ENCODE assay signal across 18 cellular contexts in the genomic region with DNA sequence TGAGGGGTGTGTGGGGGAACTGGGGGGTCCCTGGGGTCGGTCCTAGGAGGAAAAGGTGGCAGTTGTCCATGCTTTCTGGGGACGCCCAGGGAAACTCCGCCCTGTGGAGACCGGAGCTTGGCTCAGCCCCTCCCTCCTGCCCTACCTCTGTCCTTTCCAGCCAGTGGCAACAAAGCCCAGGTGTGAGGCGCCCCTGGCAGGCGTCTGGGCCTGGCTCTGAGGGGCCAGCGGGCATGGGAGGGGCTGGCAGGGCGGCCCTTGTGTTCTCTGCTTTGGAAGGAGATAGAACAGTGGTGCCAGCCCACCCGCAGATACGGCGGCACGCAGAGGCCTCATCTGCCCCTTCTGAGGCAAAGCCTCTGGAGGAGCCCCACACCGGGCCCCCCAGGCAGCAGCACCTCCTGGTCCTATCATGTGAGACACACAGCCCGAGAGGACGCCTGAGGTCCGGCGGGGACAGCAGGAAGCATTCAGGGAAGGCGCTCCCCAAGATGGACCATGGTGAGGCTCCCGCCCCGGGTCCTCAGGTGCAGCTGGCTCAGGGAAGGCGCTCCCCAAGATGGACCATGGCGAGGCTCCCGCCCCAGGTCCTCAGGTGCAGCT. TPM values are rescaled to one million over a fixed set of nuclear protein-coding genes. Genes with fewer than 3 reads are reported as not detected.
A peak's percentile ranks its signal among the peaks of the same experiment; 100 is the strongest.
DNase-seq lines count a peak whose midpoint lies in the region; ATAC-seq and TF ChIP-seq lines count a peak whose summit lies in the region.
"Had no signal": no experiment of that assay in that cellular context is flagged by ENCODE, and none has a peak within 500 bp of the region (broad histone marks: within the 10 kb centered on the region; RNA-seq: fewer than 3 reads in every experiment).

No MANE protein-coding gene starts in this region.

- H3K36me3 Mint-ChIP-seq in endodermal cell (ENCODE audit: low read depth), result no peaks in the 10 kb centered on the region
- H3K36me3 Mint-ChIP-seq in CD4-positive, alpha-beta T cell (ENCODE audit: low read depth), result no peaks in the 10 kb centered on the region

- H3K36me3 ChIP-seq in HUES64 (ENCODE audit: insufficient read depth, low read length) (no peaks in the 10 kb centered on the region), endodermal cell (ENCODE audit: control insufficient read depth, insufficient read depth, low read length) (no peaks in the 10 kb centered on the region), neuronal stem cell (replicated peaks in 1 of 2; ENCODE audit: control insufficient read depth in 2 of 2, insufficient read depth in 2 of 2, low read length in 2 of 2) (peaks cover 0 to 15% of the 10 kb centered on the region in 2 donors)
- H3K36me3 ChIP-seq: HAP-1, Peyer's patch had no signal

- peak overlapping the region; percentile 87 for H3K18ac ChIP-seq in neuronal stem cell (ENCODE audit: low read length)

- peak overlapping the region; percentile 57 for H4K8ac ChIP-seq in neuronal stem cell (ENCODE audit: low read depth, low read length)

- no peak overlapping the region for H3K4ac ChIP-seq in neuronal stem cell (ENCODE audit: low read length)

- H3K9ac ChIP-seq in HUES64 (ENCODE audit: low read depth, low read length) (no peak overlapping the region), endodermal cell (ENCODE audit: extremely low read depth, low read length, poor library complexity, severe bottlenecking) (no peak overlapping the region), neuronal stem cell (ENCODE audit: low read depth, low read length, poor library complexity) (no peak overlapping the region)

- no peak overlapping the region for H3K27ac Mint-ChIP-seq in endodermal cell
- H3K27ac Mint-ChIP-seq in CD4-positive, alpha-beta T cell, result no peak overlapping the region

- no peaks in the 10 kb centered on the region for H3K9me3 ChIP-seq in HUES64 (ENCODE audit: insufficient read depth, low read depth, low read length)
- H3K9me3 ChIP-seq in endodermal cell (ENCODE audit: control insufficient read depth, low read length), result no peaks in the 10 kb centered on the region
- H3K9me3 ChIP-seq in neuronal stem cell (replicated peaks in 1 of 2; ENCODE audit: control insufficient read depth in 2 of 2, insufficient read depth in 1 of 2, low read depth in 1 of 2, low read length in 2 of 2), result no peaks in the 10 kb centered on the region
- no peaks in the 10 kb centered on the region for H3K9me3 ChIP-seq in CD4-positive, alpha-beta T cell (ENCODE audit: control insufficient read depth, low read length)
- H3K9me3 ChIP-seq: HAP-1, Peyer's patch had no signal

- no peak overlapping the region for H3K4me3 Mint-ChIP-seq in endodermal cell
- no peak overlapping the region for H3K4me3 Mint-ChIP-seq in CD4-positive, alpha-beta T cell

- ATAC-seq in Right ventricle myocardium superior (ENCODE audit: poor library complexity) (no peak), left ventricle myocardium superior (no peak)
- ATAC-seq in CD4-positive, alpha-beta T cell (ENCODE audit: poor library complexity), result no peak
- ATAC-seq: K562, Right ventricle myocardium inferior had no signal

- no peaks in the 10 kb centered on the region for H3K4me1 Mint-ChIP-seq in endodermal cell
- H3K4me1 Mint-ChIP-seq in CD4-positive, alpha-beta T cell (ENCODE audit: low read depth), result no peaks in the 10 kb centered on the region

- no peak overlapping the region for H4K91ac ChIP-seq in neuronal stem cell (ENCODE audit: low read depth, low read length, poor library complexity)

- H2AK5ac ChIP-seq in neuronal stem cell (ENCODE audit: low read depth, low read length), result peak overlapping the region; percentile 69

- peaks cover under 1% of the 10 kb centered on the region; the same call in 1 of the 2 replicates for H3K4me1 ChIP-seq in HUES64 (ENCODE audit: insufficient read depth, low read length)
- H3K4me1 ChIP-seq in endodermal cell (ENCODE audit: control insufficient read depth, insufficient read depth, low read length), result no peaks in the 10 kb centered on the region
- H3K4me1 ChIP-seq in neuronal stem cell (ENCODE audit: control insufficient read depth in 2 of 2, insufficient read depth in 1 of 2, low read depth in 1 of 2, low read length in 2 of 2), result peaks cover 21 to 35% of the 10 kb centered on the region in 2 donors
- H3K4me1 ChIP-seq: HAP-1, Peyer's patch had no signal

- peaks cover 1% of the 10 kb centered on the region for H3K79me1 ChIP-seq in neuronal stem cell (ENCODE audit: low read depth, low read length)

- no peak overlapping the region for H2AFZ ChIP-seq in neuronal stem cell (ENCODE audit: low read length)

- 77% methylated on average over 23 of the region's 23 CpGs for WGBS in HUES64
- 82 to 96% methylated on average over 9 to 23 of the region's 23 CpGs for WGBS in endodermal cell (ENCODE audit: insufficient coverage in 1 of 2, insufficient read length in 1 of 2), 2 experiments
- WGBS in neuronal stem cell (ENCODE audit: extremely low coverage in 2 of 2, insufficient read length in 2 of 2, insufficient replicate concordance in 1 of 2), 2 donors, result no CpG with 5 or more reads among the region's 23 CpGs

- H3K4me2 ChIP-seq in neuronal stem cell (ENCODE audit: insufficient read depth, low read length, poor library complexity, severe bottlenecking), result peak overlapping the region; percentile 14

- intact Hi-C loops in Right ventricle myocardium superior (cut with DNase I) (no loop called here), left ventricle myocardium superior (cut with micrococcal nuclease) (no loop called here)
- intact Hi-C loops in CD4-positive, alpha-beta T cell (cut with DNase I, micrococcal nuclease), result no loop called here

- H3K27me3 ChIP-seq in HUES64 (ENCODE audit: insufficient read depth, low read length) (peaks cover 23% of the 10 kb centered on the region), endodermal cell (ENCODE audit: control insufficient read depth, insufficient read depth, low read length, poor library complexity, severe bottlenecking) (peaks cover 37% of the 10 kb centered on the region), neuronal stem cell (ENCODE audit: control insufficient read depth in 3 of 3, insufficient read depth in 3 of 3, low read depth in 1 of 3, low read length in 3 of 3) (no peaks in the 10 kb centered on the region)
- H3K27me3 ChIP-seq in CD4-positive, alpha-beta T cell (ENCODE audit: control insufficient read depth, insufficient read depth, low read length), result peaks cover 17% of the 10 kb centered on the region
- H3K27me3 ChIP-seq: Peyer's patch had no signal

- CTCF ChIA-PET in CD4-positive, alpha-beta T cell (lab: Charles Lee), result no interaction called here

- H3K14ac ChIP-seq in neuronal stem cell (ENCODE audit: low read length), result peak overlapping the region; percentile 47

- H3K9me3 Mint-ChIP-seq in endodermal cell, result no peaks in the 10 kb centered on the region
- H3K9me3 Mint-ChIP-seq in CD4-positive, alpha-beta T cell, result no peaks in the 10 kb centered on the region

- H3K27me3 Mint-ChIP-seq in endodermal cell (ENCODE audit: insufficient read depth), result peaks cover 37% of the 10 kb centered on the region
- peaks cover 26% of the 10 kb centered on the region for H3K27me3 Mint-ChIP-seq in CD4-positive, alpha-beta T cell

- POLR2A ChIA-PET in CD4-positive, alpha-beta T cell (lab: Charles Lee), result no interaction called here

- H3K27ac ChIP-seq in HUES64 (ENCODE audit: low read depth, low read length) (peak overlapping the region; percentile 4; the same call in 1 of the 2 replicates), endodermal cell (ENCODE audit: low read depth, low read length) (no peak overlapping the region), neuronal stem cell (replicated peaks; ENCODE audit: low read length) (no peak overlapping the region)
- H3K27ac ChIP-seq in CD4-positive, alpha-beta T cell (ENCODE audit: low read depth, low read length), result no peak overlapping the region
- H3K27ac ChIP-seq: Peyer's patch had no signal

- H3K23ac ChIP-seq in neuronal stem cell (ENCODE audit: low read depth, low read length, poor library complexity), result peak overlapping the region; percentile 76

- H2BK5ac ChIP-seq in neuronal stem cell (ENCODE audit: low read length), result no peak overlapping the region

- peak overlapping the region; percentile 77 for H2BK15ac ChIP-seq in neuronal stem cell (ENCODE audit: low read length)

- no peak for TF ChIP-seq CTCF in endodermal cell (conservative IDR thresholded peaks at IDR 0.05)
- TF ChIP-seq CTCF in CD4-positive, alpha-beta T cell (IDR thresholded peaks at IDR 0.05), result no peak

- no peak overlapping the region for H3K4me3 ChIP-seq in HUES64 (ENCODE audit: low read length)
- H3K4me3 ChIP-seq in endodermal cell (ENCODE audit: low read length), result no peak overlapping the region
- H3K4me3 ChIP-seq in neuronal stem cell (ENCODE audit: low read length in 2 of 2), result no peak overlapping the region
- H3K4me3 ChIP-seq: HAP-1, K562, Peyer's patch had no signal

- peak overlapping the region; percentile 17 for H2BK12ac ChIP-seq in neuronal stem cell (ENCODE audit: low read length)

- peak; percentile 20 for DNase-seq in Right ventricle myocardium superior
- DNase-seq in left ventricle myocardium superior, result no peak
- peak; percentile 80 for DNase-seq in endodermal cell
- no peak for DNase-seq in neuronal stem cell (ENCODE audit: low spot score)
- DNase-seq in CD4-positive, alpha-beta T cell, result no peak
- DNase-seq in stimulated activated CD8-positive, alpha-beta memory T cell treated with anti-CD3 and anti-CD28 coated beads, Interleukin-4, amount 100 ng/mL, for 48 hours, result no peak
- no peak for DNase-seq in D341Med (ENCODE audit: low spot score)
- DNase-seq: DMS79; NCI-H1092 treated with DMSO at 0.1 percent for 48 hours; NCI-H146; NCI-H2029 treated with DMSO at 0.1 percent for 48 hours; NCI-H526; NK-92 treated with Interleukin-12 subunit alpha and Interleukin-12 subunit beta, amount 100 ng/mL, for 24 hours; Peyer's patch had no signal

- H2BK120ac ChIP-seq in neuronal stem cell (ENCODE audit: low read depth, low read length), result no peak overlapping the region

RNA-seq across cellular contexts. Expression of a gene that starts 47.9 kb away (rescaled TPM):
- 21.1 TPM for total RNA-seq in Right ventricle myocardium superior
- 24.3 TPM for total RNA-seq in left ventricle myocardium superior
- 43.6 TPM for polyA plus RNA-seq in HUES64 (2013, experiment 1 of 2)
- 40.4 TPM for polyA plus RNA-seq in HUES64 (2013, experiment 2 of 2)
- total RNA-seq in endodermal cell, result 10 to 100 TPM; 64.9 to 73.2 TPM
- 43.0 TPM for polyA plus RNA-seq in endodermal cell (2013, experiment 1 of 2)
- 41.6 TPM for polyA plus RNA-seq in endodermal cell (2013, experiment 2 of 2)
- polyA plus RNA-seq in neuronal stem cell (2013, experiment 1 of 2), result 33.5 TPM
- 33.7 TPM for polyA plus RNA-seq in neuronal stem cell (2013, experiment 2 of 2)
- 10 to 100 TPM; 43.7 to 44.1 TPM for total RNA-seq in CD4-positive, alpha-beta T cell

Comparison
In these comparisons a context has a peak if more than half of its experiments do, and no peak if none do; other contexts are left out.
1. DNase-seq: peak in Right ventricle myocardium superior (single experiment) and endodermal cell (single experiment); none in left ventricle myocardium superior (single experiment), neuronal stem cell (single experiment), CD4-positive, alpha-beta T cell (0 of 10), stimulated activated CD8-positive, alpha-beta memory T cell treated with anti-CD3 and anti-CD28 coated beads, Interleukin-4, amount 100 ng/mL, for 48 hours (single experiment) and D341Med (single experiment).